ENCODE assay signal across 10 cellular contexts in genomic region chr1:8727809-8728213, GRCh38.
DNase-seq lines count a peak whose midpoint lies in the region; ATAC-seq lines count a peak whose summit lies in the region.
"Had no signal": no experiment of that assay in that cellular context is flagged by ENCODE, and none has a peak within 500 bp of the region (broad histone marks: within the 10 kb centered on the region; RNA-seq: fewer than 3 reads in every experiment).

No MANE protein-coding gene starts in this region.

- DNase-seq in NCI-H2227 (lab: John Stamatoyannopoulos, UW; ENCODE audit: unreplicated experiment) = peak; percentile 8
- DNase-seq in NCI-H2227 treated with DMSO at 0.1 percent for 48 hours (lab: John Stamatoyannopoulos, UW) = no peak
- peak; percentile 67 for DNase-seq in NCI-H524 treated with DMSO at 0.1 percent for 48 hours (lab: John Stamatoyannopoulos, UW)
- DNase-seq in head of caudate nucleus = peak in 27 of 42 donors; percentile 8 to 62 (median 38)
- no peak for DNase-seq in sciatic nerve (ENCODE audit: low spot score)
- DNase-seq in OCI-M1 (lab: John Stamatoyannopoulos, UW) = no peak
- DNase-seq in glomerular visceral epithelial cell (ENCODE audit: extremely low spot score) = no peak
- DNase-seq: activated naive CD8-positive, alpha-beta T cell treated with anti-CD3 and anti-CD28 coated beads for 36 hours; right lobe of liver had no signal

- peak; percentile 76 for ATAC-seq in sciatic nerve
- ATAC-seq in HG02642 (IDR thresholded peaks at IDR 0.05; ENCODE audit: poor library complexity, unreplicated experiment) = no peak
- ATAC-seq: right lobe of liver had no signal

- intact Hi-C loops in head of caudate nucleus (cut with DNase I) = loop anchor here (10.0 kb wide), 2 partner anchors 63 to 163 kb away; no protein-coding TSS in a partner anchor
- intact Hi-C loops in sciatic nerve (cut with DNase I) = no loop called here

Comparison
In these comparisons a context has a peak if more than half of its experiments do, and no peak if none do; other contexts are left out.
1. DNase-seq: peak in NCI-H2227 (single experiment), NCI-H524 treated with DMSO at 0.1 percent for 48 hours (single experiment) and head of caudate nucleus (27 of 42); none in NCI-H2227 treated with DMSO at 0.1 percent for 48 hours (single experiment), sciatic nerve (single experiment), OCI-M1 (single experiment) and glomerular visceral epithelial cell (single experiment).